ENCODE assay signal across 13 cellular contexts in genomic region chr4:39544580-39545315, GRCh38. TPM values are rescaled to one million over a fixed set of nuclear protein-coding genes. Genes with fewer than 3 reads are reported as not detected.
DNase-seq lines count a peak whose midpoint lies in the region; ATAC-seq, FAIRE-seq and TF ChIP-seq lines count a peak whose summit lies in the region.
"Had no signal": no experiment of that assay in that cellular context is flagged by ENCODE, and none has a peak within 500 bp of the region (broad histone marks: within the 10 kb centered on the region; RNA-seq: fewer than 3 reads in every experiment).

No MANE protein-coding gene starts in this region.

- no peak for FAIRE-seq in A549 (lab: Jason Lieb, UNC)

- ATAC-seq in A549 (no peak), GM19467 (IDR thresholded peaks at IDR 0.05; ENCODE audit: unreplicated experiment) (no peak), GM18858 (IDR thresholded peaks at IDR 0.05; ENCODE audit: unreplicated experiment) (no peak)

- CTCF ChIA-PET in A549 (lab: Yijun Ruan, JAX), result interaction anchor here (2.2 kb wide), 1 partner anchor 75 kb away, joined by 4 read pairs; no protein-coding TSS in a partner anchor
- CTCF ChIA-PET in PC-9 (lab: Charles Lee), result no interaction called here

- H3K4me1 ChIP-seq in A549, result peaks cover 89% of the 10 kb centered on the region
- peaks cover 55% of the 10 kb centered on the region for H3K4me1 ChIP-seq in PC-9 (replicated peaks; ENCODE audit: insufficient read depth)

- no peaks in the 10 kb centered on the region for H3K9me3 ChIP-seq in A549
- no peaks in the 10 kb centered on the region for H3K9me3 ChIP-seq in PC-9 (ENCODE audit: insufficient read depth, low read depth)
- H3K9me3 ChIP-seq: suprapubic skin had no signal

- TF ChIP-seq POLR2A in A549 (IDR thresholded peaks at IDR 0.05; ENCODE audit: low read length), result no peak

- no peak for TF ChIP-seq CTCF in A549 (IDR thresholded peaks at IDR 0.05)
- TF ChIP-seq CTCF in PC-9 (conservative IDR thresholded peaks at IDR 0.05), result no peak

- H3K4me3 ChIP-seq in A549, result no peak overlapping the region
- no peak overlapping the region for H3K4me3 ChIP-seq in PC-9
- H3K4me3 ChIP-seq: suprapubic skin had no signal

- peaks cover 47% of the 10 kb centered on the region for H3F3A ChIP-seq in PC-9 (ENCODE audit: insufficient read depth, low read depth)

- no peaks in the 10 kb centered on the region for H3K9me2 ChIP-seq in PC-9 (ENCODE audit: insufficient read depth)

- TF ChIP-seq RAD21 in A549 (conservative IDR thresholded peaks at IDR 0.05 in 1 of 2, IDR thresholded peaks at IDR 0.05 in 1 of 2), result no peak

- H3K27ac ChIP-seq in A549 (peak overlapping the region; percentile 79 to 90), PC-9 (peak overlapping the region; percentile 50)
- H3K27ac ChIP-seq: RWPE1, suprapubic skin had no signal

- H4K20me1 ChIP-seq in PC-9 (ENCODE audit: insufficient read depth), result no peaks in the 10 kb centered on the region

- H2AFZ ChIP-seq in PC-9, result no peak overlapping the region

- WGBS in A549 (ENCODE audit: missing lambda C conversion rate), result 0% methylated on average over 1 of the region's 1 CpG

- peaks cover 9% of the 10 kb centered on the region; the same call in 1 of the 2 replicates for H3K79me2 ChIP-seq in PC-9 (ENCODE audit: low read depth)

- DNase-seq in A549 (ENCODE audit: low read depth in 1 of 2, low spot score in 1 of 2) (no peak), M059J (ENCODE audit: low read depth) (peak; percentile 70), PC-9 (peak in 1 of 2 experiments; percentile 79), left kidney (ENCODE audit: low read depth, low spot score) (peak; percentile 12), SIG-M5 treated with dmso at 0.1 percent for 504 hours (lab: John Stamatoyannopoulos, UW; ENCODE audit: unreplicated experiment) (no peak)
- no peak for DNase-seq in activated CD4-positive, alpha-beta T cell treated with anti-CD3 and anti-CD28 coated beads for 48 hours
- DNase-seq: activated CD4-positive, alpha-beta T cell treated with anti-CD3 and anti-CD28 coated beads, Interleukin-2, amount 50 U/mL, for 4 hours; mammary epithelial cell; NCI-H510A treated with DMSO at 0.1 percent for 48 hours had no signal

- peak overlapping the region; percentile 84 for H3K4me2 ChIP-seq in A549
- H3K4me2 ChIP-seq in PC-9, result peak overlapping the region; percentile 24

- no TSS peak for BruUV-seq in PC-9 (replicated peaks; lab: Mats Ljungman, UMichigan)

- no peaks in the 10 kb centered on the region for H3K27me3 ChIP-seq in PC-9 (ENCODE audit: insufficient read depth, low read depth)
- H3K27me3 ChIP-seq: suprapubic skin had no signal

- POLR2A ChIA-PET in A549 (lab: Yijun Ruan, JAX) (no interaction called here), PC-9 (lab: Charles Lee; ENCODE audit: unreplicated experiment) (no interaction called here)

- no peaks in the 10 kb centered on the region for H3K36me3 ChIP-seq in PC-9 (ENCODE audit: low read depth)

- no peak for TF ChIP-seq EP300 in A549 (IDR thresholded peaks at IDR 0.05)

- intact Hi-C loops in PC-9 (cut with micrococcal nuclease; ENCODE audit: unreplicated experiment), result no loop called here

TF ChIP-seq in A549, 52 proteins besides CTCF, POLR2A, EP300 and RAD21:
- TF ChIP-seq FOSB (CRISPR knock-in tag; IDR thresholded peaks at IDR 0.05) (no peak), PBX3 (IDR thresholded peaks at IDR 0.05) (no peak), EHMT2 (IDR thresholded peaks at IDR 0.05; ENCODE audit: low read depth) (no peak), CBX8 (IDR thresholded peaks at IDR 0.05) (no peak)
TF ChIP-seq in A549: peak in this region for 0.

RNA-seq across cellular contexts. Expression of gene UGDH, which starts 17.5 kb away (rescaled TPM):
- polyA plus RNA-seq in A549 (2011; rRNA removed), result 417 and 610 TPM in 2 replicates
- 219 and 276 TPM in 2 replicates for polyA plus RNA-seq in A549 (2012; cell fraction: cytosol; rRNA removed)
- polyA plus RNA-seq in A549 (2012; cell fraction: nucleus; rRNA removed), result 133 and 438 TPM in 2 replicates
- 597 to 691 TPM (median 679 TPM) in 3 replicates for polyA plus RNA-seq in A549 (2017; fragmentation: RNase III; extraction: RNeasy Plus Mini Kit Qiagen cat#74134 plus additional on column Dnase treatment)
- polyA minus RNA-seq in A549 (2011; rRNA and poly(A)+ RNA removed), result 250 and 294 TPM in 2 replicates
- 61.2 and 83.3 TPM in 2 replicates for total RNA-seq in M059J (2014; rRNA removed; shearing (Covaris generic))
- total RNA-seq in PC-9 (2021), result 88.6 and 98.5 TPM in 2 replicates

Comparison
In these comparisons a context has a peak if more than half of its experiments do, and no peak if none do; other contexts are left out.
1. DNase-seq: peak in M059J (single experiment) and left kidney (single experiment); none in A549 (0 of 2), SIG-M5 treated with dmso at 0.1 percent for 504 hours (single experiment) and activated CD4-positive, alpha-beta T cell treated with anti-CD3 and anti-CD28 coated beads for 48 hours (single experiment).